In the genomic region with DNA sequence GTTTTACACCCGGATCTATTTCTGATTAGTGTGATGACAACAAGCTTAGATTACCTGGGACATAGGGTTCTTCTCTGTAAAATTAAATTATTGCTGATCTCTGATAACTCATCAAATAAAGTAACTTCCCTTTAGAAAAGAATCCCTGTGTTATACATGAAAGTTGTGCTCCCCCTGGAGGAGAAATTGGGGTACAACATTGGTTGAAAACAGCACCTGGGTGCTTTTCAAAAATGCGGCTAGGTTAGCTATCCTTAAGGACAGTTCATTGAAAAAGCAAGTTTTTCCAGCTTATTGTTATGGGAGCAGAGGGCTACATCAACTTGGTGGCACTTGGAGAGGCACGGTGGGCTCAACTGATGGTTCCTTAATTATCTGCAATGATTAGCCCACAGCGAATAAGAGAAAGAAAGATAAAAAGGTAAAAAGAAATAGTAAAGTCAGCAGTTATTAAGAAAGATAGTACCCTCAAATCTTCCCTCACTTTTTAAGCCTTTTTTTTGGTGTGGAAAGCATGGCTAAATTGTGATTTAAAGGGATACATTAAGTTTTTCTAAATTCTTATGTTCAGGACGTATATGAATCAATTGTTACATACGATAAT, we compare ENCODE assay signal across 8 cellular contexts.
DNase-seq lines count a peak whose midpoint lies in the region; ATAC-seq and TF ChIP-seq lines count a peak whose summit lies in the region.

No MANE protein-coding gene starts in this region.

- TF ChIP-seq CTCF in SU-DHL-6 (IDR thresholded peaks at IDR 0.05; ENCODE audit: insufficient read depth, low read length, poor library complexity, severe bottlenecking) (peak; percentile 59), fibroblast of lung (conservative IDR thresholded peaks at IDR 0.05 in 1 of 2, IDR thresholded peaks at IDR 0.05 in 1 of 2; ENCODE audit: low read depth in 1 of 2, low read length in 2 of 2) (peak; percentile 79 to 84)

- DNase-seq in activated T-cell treated with anti-CD3 and anti-CD28 coated beads for 4 hours: peak; percentile 11
- DNase-seq in activated T-cell treated with anti-CD3 and anti-CD28 coated beads, Interleukin-2, amount 50 U/mL, for 1 hour: no peak
- DNase-seq in Kasumi-1 (lab: John Stamatoyannopoulos, UW): peak; percentile 59 to 69
- DNase-seq in fibroblast of lung (ENCODE audit: low read depth in 2 of 2): peak; percentile 29 to 55
- peak; percentile 15 for DNase-seq in putamen (ENCODE audit: low spot score)

- H3K4me3 ChIP-seq in SU-DHL-6 (ENCODE audit: insufficient read depth, low read length, poor library complexity, severe bottlenecking) (no peak overlapping the region), fibroblast of lung (replicated peaks in 1 of 4; ENCODE audit: control extremely low read depth in 1 of 4, insufficient read depth in 1 of 4, low read depth in 3 of 4, low read length in 4 of 4) (no peak overlapping the region)

- no peaks in the 10 kb centered on the region for H3K36me3 ChIP-seq in SU-DHL-6 (ENCODE audit: low read length)
- H3K36me3 ChIP-seq in fibroblast of lung (ENCODE audit: control insufficient read depth, insufficient read depth, low read length): no peaks in the 10 kb centered on the region

- H3K4me2 ChIP-seq in SU-DHL-6 (ENCODE audit: low read depth, low read length, poor library complexity, severe bottlenecking): no peak overlapping the region
- H3K4me2 ChIP-seq in fibroblast of lung (ENCODE audit: extremely low read depth, insufficient read depth, low read length): no peak overlapping the region

- H3K79me2 ChIP-seq in SU-DHL-6 (ENCODE audit: insufficient read depth, low read length): no peaks in the 10 kb centered on the region
- no peaks in the 10 kb centered on the region for H3K79me2 ChIP-seq in fibroblast of lung (ENCODE audit: control insufficient read depth, insufficient read depth, low read length)

- H3K9ac ChIP-seq in SU-DHL-6 (ENCODE audit: low read length): no peak overlapping the region
- no peak overlapping the region for H3K9ac ChIP-seq in fibroblast of lung (ENCODE audit: insufficient read depth, low read length)

- H3K4me1 ChIP-seq in fibroblast of lung (ENCODE audit: control insufficient read depth, extremely low read depth, insufficient read depth, low read length): no peaks in the 10 kb centered on the region

- H3K9me3 ChIP-seq in SU-DHL-6 (ENCODE audit: insufficient read depth, low read length): no peaks in the 10 kb centered on the region
- H3K9me3 ChIP-seq in fibroblast of lung (ENCODE audit: control insufficient read depth, insufficient read depth, low read depth, low read length): no peaks in the 10 kb centered on the region

- H3K27me3 ChIP-seq in SU-DHL-6 (ENCODE audit: low read length): no peaks in the 10 kb centered on the region
- H3K27me3 ChIP-seq in fibroblast of lung (ENCODE audit: control insufficient read depth, insufficient read depth, low read length): no peaks in the 10 kb centered on the region

- no peaks in the 10 kb centered on the region for H3F3A ChIP-seq in SU-DHL-6 (ENCODE audit: insufficient read depth)

- H3K9me2 ChIP-seq in SU-DHL-6 (replicated peaks; ENCODE audit: insufficient read depth, low read length): no peaks in the 10 kb centered on the region

- H4K20me1 ChIP-seq in SU-DHL-6 (ENCODE audit: low read depth, low read length): no peaks in the 10 kb centered on the region
- H4K20me1 ChIP-seq in fibroblast of lung (ENCODE audit: control insufficient read depth, extremely low read depth, insufficient read depth, low read length): no peaks in the 10 kb centered on the region

- no peak overlapping the region for H3K27ac ChIP-seq in SU-DHL-6 (ENCODE audit: low read depth, low read length)
- H3K27ac ChIP-seq in fibroblast of lung (ENCODE audit: insufficient read depth, low read length): no peak overlapping the region

- H2AFZ ChIP-seq in SU-DHL-6 (ENCODE audit: low read depth, low read length, severe bottlenecking) (no peak overlapping the region), fibroblast of lung (ENCODE audit: low read length) (no peak overlapping the region)

- ATAC-seq in GM21515 (IDR thresholded peaks at IDR 0.05; ENCODE audit: unreplicated experiment) (peak; percentile 85), HG03095 (IDR thresholded peaks at IDR 0.05; ENCODE audit: unreplicated experiment) (no peak)
